ENCODE assay signal across 9 cellular contexts in genomic region chr19:45152504-45153338, GRCh38. TPM values are rescaled to one million over a fixed set of nuclear protein-coding genes. Genes with fewer than 3 reads are reported as not detected.
DNase-seq lines count a peak whose midpoint lies in the region; ATAC-seq and TF ChIP-seq lines count a peak whose summit lies in the region.
"Had no signal": no experiment of that assay in that cellular context is flagged by ENCODE, and none has a peak within 500 bp of the region (broad histone marks: within the 10 kb centered on the region; RNA-seq: fewer than 3 reads in every experiment).

No MANE protein-coding gene starts in this region.

- no peak overlapping the region for H3K4ac ChIP-seq in trophoblast cell (ENCODE audit: low read depth, low read length)

- no peaks in the 10 kb centered on the region for H3K79me2 ChIP-seq in trophoblast cell (ENCODE audit: control insufficient read depth, insufficient read depth, low read length, poor library complexity)

- H2BK5ac ChIP-seq in trophoblast cell (ENCODE audit: low read depth, low read length, poor library complexity) = no peak overlapping the region

- H3K18ac ChIP-seq in trophoblast cell (ENCODE audit: low read length) = no peak overlapping the region

- CTCF ChIA-PET in HEK293T (lab: Yijun Ruan, JAX) = no interaction called here

- no peak overlapping the region for H4K8ac ChIP-seq in trophoblast cell (ENCODE audit: low read depth, low read length)

- H3K9ac ChIP-seq in trophoblast cell (ENCODE audit: low read length) = no peak overlapping the region

- peaks cover 22% of the 10 kb centered on the region for H3K27me3 ChIP-seq in trophoblast cell (ENCODE audit: insufficient read depth, low read length)

- H3K36me3 Mint-ChIP-seq in activated T-cell treated with anti-CD3 and anti-CD28 coated beads, Interleukin-2, amount 50 U/mL, for 4 hours (ENCODE audit: insufficient read depth) = no peaks in the 10 kb centered on the region

- ATAC-seq in activated T-cell treated with anti-CD3 and anti-CD28 coated beads, Interleukin-2, amount 50 U/mL, for 4 hours = peak; percentile 41 to 53

- no CpG with 5 or more reads among the region's 91 CpGs for WGBS in trophoblast cell (ENCODE audit: extremely low coverage, insufficient coverage, insufficient read length)

- peaks cover 17% of the 10 kb centered on the region for H3K9me3 ChIP-seq in trophoblast cell (ENCODE audit: insufficient read depth, low read depth, low read length)

- no peak overlapping the region for H3K27ac ChIP-seq in trophoblast cell (ENCODE audit: low read depth, low read length)
- H3K27ac ChIP-seq: 22Rv1 had no signal

- peak overlapping the region; percentile 64 for H3K4me3 Mint-ChIP-seq in activated T-cell treated with anti-CD3 and anti-CD28 coated beads, Interleukin-2, amount 50 U/mL, for 4 hours

- no peaks in the 10 kb centered on the region for H3K9me3 Mint-ChIP-seq in activated T-cell treated with anti-CD3 and anti-CD28 coated beads, Interleukin-2, amount 50 U/mL, for 4 hours

- no peak overlapping the region for H2BK12ac ChIP-seq in trophoblast cell (ENCODE audit: low read length)

- H3K79me1 ChIP-seq in trophoblast cell (ENCODE audit: low read length) = no peaks in the 10 kb centered on the region

- peaks cover 0 to 2% of the 10 kb centered on the region in 2 experiments for H3K36me3 ChIP-seq in trophoblast cell (ENCODE audit: control insufficient read depth in 1 of 2, insufficient read depth in 2 of 2, low read length in 2 of 2)

- peaks cover 24% of the 10 kb centered on the region for H3K27me3 Mint-ChIP-seq in activated T-cell treated with anti-CD3 and anti-CD28 coated beads, Interleukin-2, amount 50 U/mL, for 4 hours (ENCODE audit: low read depth)

- TF ChIP-seq CTCF in fibroblast of the aortic adventitia (IDR thresholded peaks at IDR 0.05; ENCODE audit: insufficient read depth, low read length) = no peak

- H3K4me3 ChIP-seq in fibroblast of the aortic adventitia (ENCODE audit: low read depth, low read length) (peak overlapping the region; percentile 13), trophoblast cell (ENCODE audit: low read depth, low read length) (peak overlapping the region; percentile 32)

- no peak overlapping the region for H4K91ac ChIP-seq in trophoblast cell (ENCODE audit: low read depth, low read length)

- H3K4me2 ChIP-seq in trophoblast cell (ENCODE audit: low read length) = peak overlapping the region; percentile 23

- H2BK120ac ChIP-seq in trophoblast cell (ENCODE audit: insufficient read depth, low read length, poor library complexity) = no peak overlapping the region

- H4K12ac ChIP-seq in trophoblast cell (ENCODE audit: low read depth, low read length) = no peak overlapping the region

- H3K14ac ChIP-seq in trophoblast cell (ENCODE audit: low read length) = no peak overlapping the region

- POLR2A ChIA-PET in HEK293T (lab: Yijun Ruan, JAX) = no interaction called here

- peaks cover 2 to 5% of the 10 kb centered on the region in 2 experiments for H3K4me1 ChIP-seq in trophoblast cell (ENCODE audit: control insufficient read depth in 1 of 2, insufficient read depth in 2 of 2, low read length in 2 of 2)

- H2AFZ ChIP-seq in trophoblast cell (ENCODE audit: insufficient read depth, low read length, poor library complexity) = no peak overlapping the region

- DNase-seq in DMS 273 (lab: John Stamatoyannopoulos, UW; ENCODE audit: unreplicated experiment) = peak; percentile 84
- DNase-seq in DMS 273 treated with DMSO at 0.1 percent for 48 hours (lab: John Stamatoyannopoulos, UW) = no peak
- DNase-seq in activated T-cell treated with anti-CD3 and anti-CD28 coated beads, Interleukin-2, amount 50 U/mL, for 4 hours = peak; percentile 48
- peak; percentile 40 for DNase-seq in fibroblast of the aortic adventitia (ENCODE audit: low read depth)
- peak in 1 of 2 donors; percentile 48 for DNase-seq in trophoblast cell
- DNase-seq in HEK293T (ENCODE audit: extremely low spot score) = no peak
- DNase-seq in NCI-H2081 treated with DMSO at 0.1 percent for 48 hours (lab: John Stamatoyannopoulos, UW) = no peak
- DNase-seq in LoVo (ENCODE audit: low spot score) = no peak

- H2AK5ac ChIP-seq in trophoblast cell (ENCODE audit: low read length) = no peak overlapping the region

- peaks cover 22% of the 10 kb centered on the region for H3K4me1 Mint-ChIP-seq in activated T-cell treated with anti-CD3 and anti-CD28 coated beads, Interleukin-2, amount 50 U/mL, for 4 hours (ENCODE audit: low read depth)

- H3K23ac ChIP-seq in trophoblast cell (ENCODE audit: low read length) = no peak overlapping the region

TF ChIP-seq in HEK293T, 16 proteins besides CTCF, POLR2A, EP300 and RAD21:
- TF ChIP-seq L3MBTL2 (conservative IDR thresholded peaks at IDR 0.05) (no peak), SP1 (IDR thresholded peaks at IDR 0.05) (no peak), CTBP1 (IDR thresholded peaks at IDR 0.05; ENCODE audit: borderline replicate concordance) (no peak), FOXA1 (IDR thresholded peaks at IDR 0.05) (no peak), ARNT (IDR thresholded peaks at IDR 0.05) (no peak), ZNF384 (IDR thresholded peaks at IDR 0.05) (no peak), FOXM1 (IDR thresholded peaks at IDR 0.05; ENCODE audit: borderline replicate concordance) (no peak), FOXK2 (IDR thresholded peaks at IDR 0.05) (no peak), NFRKB (IDR thresholded peaks at IDR 0.05) (no peak), ELF4 (IDR thresholded peaks at IDR 0.05) (no peak), TARDBP (IDR thresholded peaks at IDR 0.05) (no peak)
- TF ChIP-seq, protein P1, sequence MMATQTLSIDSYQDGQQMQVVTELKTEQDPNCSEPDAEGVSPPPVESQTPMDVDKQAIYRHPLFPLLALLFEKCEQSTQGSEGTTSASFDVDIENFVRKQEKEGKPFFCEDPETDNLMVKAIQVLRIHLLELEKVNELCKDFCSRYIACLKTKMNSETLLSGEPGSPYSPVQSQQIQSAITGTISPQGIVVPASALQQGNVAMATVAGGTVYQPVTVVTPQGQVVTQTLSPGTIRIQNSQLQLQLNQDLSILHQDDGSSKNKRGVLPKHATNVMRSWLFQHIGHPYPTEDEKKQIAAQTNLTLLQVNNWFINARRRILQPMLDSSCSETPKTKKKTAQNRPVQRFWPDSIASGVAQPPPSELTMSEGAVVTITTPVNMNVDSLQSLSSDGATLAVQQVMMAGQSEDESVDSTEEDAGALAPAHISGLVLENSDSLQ (IDR thresholded peaks at IDR 0.05) = no peak
TF ChIP-seq in HEK293T: peak in this region for 0.

RNA-seq across cellular contexts. Expression of gene NKPD1, which starts 8.1 kb away (rescaled TPM):
- total RNA-seq in activated T-cell treated with anti-CD3 and anti-CD28 coated beads, Interleukin-2, amount 50 U/mL, for 4 hours = under 1 TPM; 0.30 to 0.45 (median 0.33) TPM
- total RNA-seq in fibroblast of the aortic adventitia (ENCODE audit: low replicate concordance) = 0.25 and 0.36 TPM in 2 replicates
- polyA plus RNA-seq in trophoblast cell (2013) = 0.10 TPM in 2 replicates

RNA-seq across cellular contexts. Expression of gene TRAPPC6A, which starts 25.3 kb away (rescaled TPM):
- total RNA-seq in activated T-cell treated with anti-CD3 and anti-CD28 coated beads, Interleukin-2, amount 50 U/mL, for 4 hours = 10 to 100 TPM in 1 of 3 donors, 1 to 10 TPM in 2; 8.5 to 11.5 (median 9.1) TPM
- total RNA-seq in fibroblast of the aortic adventitia (ENCODE audit: low replicate concordance) = 6.9 and 10.1 TPM in 2 replicates
- 23.3 and 24.2 TPM in 2 replicates for polyA plus RNA-seq in trophoblast cell (2013)

RNA-seq across cellular contexts. Expression of gene BLOC1S3, which starts 25.9 kb away (rescaled TPM):
- total RNA-seq in activated T-cell treated with anti-CD3 and anti-CD28 coated beads, Interleukin-2, amount 50 U/mL, for 4 hours = 10 to 100 TPM; 12.3 to 15.5 (median 14.5) TPM
- 7.7 and 16.1 TPM in 2 replicates for total RNA-seq in fibroblast of the aortic adventitia (ENCODE audit: low replicate concordance)
- polyA plus RNA-seq in trophoblast cell (2013) = 12.9 and 13.8 TPM in 2 replicates

RNA-seq across cellular contexts. Expression of gene PPP1R37, which starts 59.7 kb away (rescaled TPM):
- 10 to 100 TPM; 23.2 to 24.9 (median 24.7) TPM for total RNA-seq in activated T-cell treated with anti-CD3 and anti-CD28 coated beads, Interleukin-2, amount 50 U/mL, for 4 hours
- total RNA-seq in fibroblast of the aortic adventitia (ENCODE audit: low replicate concordance) = 28.0 and 179 TPM in 2 replicates
- polyA plus RNA-seq in trophoblast cell (2013) = 12.8 and 12.9 TPM in 2 replicates

Comparison
In these comparisons a context has a peak if more than half of its experiments do, and no peak if none do; other contexts are left out.
1. DNase-seq: peak in DMS 273 (single experiment), activated T-cell treated with anti-CD3 and anti-CD28 coated beads, Interleukin-2, amount 50 U/mL, for 4 hours (single experiment) and fibroblast of the aortic adventitia (single experiment); none in DMS 273 treated with DMSO at 0.1 percent for 48 hours (single experiment), HEK293T (single experiment), NCI-H2081 treated with DMSO at 0.1 percent for 48 hours (single experiment) and LoVo (single experiment).